ENCODE assay signal across 8 cellular contexts in the genomic region with DNA sequence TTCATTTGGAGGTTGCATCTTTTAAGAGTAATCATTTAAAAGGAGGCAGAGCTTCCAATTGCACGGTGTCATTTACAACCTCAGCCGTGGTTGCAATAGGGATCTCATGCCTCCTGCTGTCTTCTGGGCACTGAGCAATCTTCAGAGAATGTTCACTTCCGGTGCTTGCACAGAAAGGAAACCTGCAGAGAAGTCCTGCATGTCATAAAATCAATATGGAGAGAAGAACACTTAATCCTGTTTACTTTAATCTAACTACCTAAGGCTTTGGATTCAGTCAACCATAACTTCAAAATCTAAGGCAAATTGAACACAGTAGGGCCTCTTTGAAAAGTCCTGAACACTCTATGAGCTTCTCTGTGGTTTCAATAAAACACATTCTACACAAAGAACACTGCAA. TPM values are rescaled to one million over a fixed set of nuclear protein-coding genes. Genes with fewer than 3 reads are reported as not detected.
DNase-seq lines count a peak whose midpoint lies in the region; ATAC-seq and TF ChIP-seq lines count a peak whose summit lies in the region.

No MANE protein-coding gene starts in this region.

- no peaks in the 10 kb centered on the region for H3K27me3 ChIP-seq in esophagus muscularis mucosa

- intact Hi-C loops in esophagus muscularis mucosa (cut with DNase I): no loop called here

- no peak for TF ChIP-seq POLR2A in esophagus muscularis mucosa (IDR thresholded peaks at IDR 0.05; ENCODE audit: low read depth)

- H3K36me3 ChIP-seq in esophagus muscularis mucosa: no peaks in the 10 kb centered on the region

- H3K4me1 ChIP-seq in esophagus muscularis mucosa: peaks cover 8 to 18% (median 10%) of the 10 kb centered on the region in 4 donors

- TF ChIP-seq EP300 in esophagus muscularis mucosa (IDR thresholded peaks at IDR 0.05): no peak

- ATAC-seq in GM18868 (IDR thresholded peaks at IDR 0.05; ENCODE audit: unreplicated experiment): no peak
- ATAC-seq in GM21423 (IDR thresholded peaks at IDR 0.05; ENCODE audit: unreplicated experiment): no peak

- 11% methylated on average over 3 of the region's 3 CpGs for WGBS in esophagus muscularis mucosa

- DNase-seq in AG20443 (ENCODE audit: low spot score): peak; percentile 67
- DNase-seq in HCEC 1CT: peak; percentile 11
- peak; percentile 96 for DNase-seq in NCI-H69 (lab: John Stamatoyannopoulos, UW)
- no peak for DNase-seq in esophagus muscularis mucosa (ENCODE audit: extremely low spot score)
- DNase-seq in middle frontal gyrus (ENCODE audit: extremely low spot score, low spot score): no peak
- DNase-seq in SW480 (ENCODE audit: low spot score): no peak

- peak; percentile 22 to 50 (median 27) for TF ChIP-seq CTCF in esophagus muscularis mucosa (IDR thresholded peaks at IDR 0.05)

- H3K27ac ChIP-seq in esophagus muscularis mucosa (replicated peaks in 1 of 4): no peak overlapping the region

- no peaks in the 10 kb centered on the region for H3K9me3 ChIP-seq in esophagus muscularis mucosa

- H3K4me3 ChIP-seq in esophagus muscularis mucosa: no peak overlapping the region

RNA-seq across cellular contexts. Expression of gene MAP10, which starts 11.3 kb away (rescaled TPM):
- 1 to 10 TPM; 1.0 to 1.6 (median 1.4) TPM for total RNA-seq in esophagus muscularis mucosa

Comparison
In these comparisons a context has a peak if more than half of its experiments do, and no peak if none do; other contexts are left out.
1. DNase-seq: peak in AG20443 (single experiment), HCEC 1CT (single experiment) and NCI-H69 (single experiment); none in esophagus muscularis mucosa (single experiment), middle frontal gyrus (single experiment) and SW480 (single experiment).